ENCODE assay signal across 10 cellular contexts in the genomic region with DNA sequence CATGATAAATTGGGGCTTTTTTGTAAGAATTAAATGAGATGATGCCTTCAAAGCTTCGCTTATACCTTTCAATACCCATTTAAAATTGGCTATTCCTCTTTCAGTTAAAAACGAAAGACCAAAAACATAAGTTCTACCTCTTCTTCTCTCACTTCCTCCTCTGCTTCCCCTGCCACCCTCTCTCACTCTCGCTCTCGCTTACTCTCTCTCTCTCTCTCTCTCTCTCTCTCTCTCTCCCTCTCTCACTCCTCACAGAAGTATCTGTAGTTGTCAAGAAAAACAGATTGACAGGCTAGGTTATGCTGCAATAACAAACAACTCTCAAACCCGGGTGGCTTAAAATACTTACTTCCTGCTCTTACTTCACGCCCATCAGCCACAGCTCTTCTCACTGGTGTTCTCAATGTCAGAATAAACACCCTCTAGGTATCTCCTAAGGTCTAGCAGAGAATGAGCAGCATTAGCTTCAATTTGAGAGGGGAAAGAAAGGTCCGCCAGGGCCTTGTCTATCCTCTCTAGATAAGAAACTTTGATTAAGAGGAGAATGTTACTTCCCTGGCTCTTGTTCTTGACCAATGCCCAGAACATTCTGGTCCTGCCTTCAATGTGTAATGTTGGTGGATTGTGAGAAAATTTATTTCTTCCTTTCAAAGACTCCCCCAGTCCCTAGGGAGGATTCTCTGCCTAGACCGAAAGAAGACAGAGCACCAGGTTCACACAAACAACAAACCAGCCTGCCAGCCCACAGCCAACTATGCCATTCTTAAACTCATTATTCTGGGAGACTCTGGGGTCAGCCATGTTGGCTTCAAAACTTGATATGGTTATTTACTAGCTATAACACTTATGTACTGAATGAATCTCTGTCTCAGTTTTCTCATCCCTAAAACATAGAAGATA.
DNase-seq lines count a peak whose midpoint lies in the region; ATAC-seq and TF ChIP-seq lines count a peak whose summit lies in the region.
"Had no signal": no experiment of that assay in that cellular context is flagged by ENCODE, and none has a peak within 500 bp of the region (broad histone marks: within the 10 kb centered on the region; RNA-seq: fewer than 3 reads in every experiment).

No MANE protein-coding gene starts in this region.

- no peaks in the 10 kb centered on the region for H3K36me3 ChIP-seq in uterus
- H3K36me3 ChIP-seq in lower lobe of right lung, result no peaks in the 10 kb centered on the region

- no peaks in the 10 kb centered on the region for H3K27me3 Mint-ChIP-seq in activated T-cell treated with anti-CD3 and anti-CD28 coated beads, Interleukin-2, amount 50 U/mL, for 24 hours

- H3K27me3 ChIP-seq in uterus (no peaks in the 10 kb centered on the region), lower lobe of right lung (ENCODE audit: low read depth) (no peaks in the 10 kb centered on the region)

- H3K27ac ChIP-seq in uterus, result peak overlapping the region in 1 of 2 donors; percentile 47
- H3K27ac ChIP-seq in lower lobe of right lung, result no peak overlapping the region

- ATAC-seq in GM19351 (IDR thresholded peaks at IDR 0.05; ENCODE audit: unreplicated experiment) (peak; percentile 85), HG02763 (IDR thresholded peaks at IDR 0.05; ENCODE audit: unreplicated experiment) (peak; percentile 88), HG03457 (IDR thresholded peaks at IDR 0.05; ENCODE audit: unreplicated experiment) (peak; percentile 82), lower lobe of right lung (no peak)

- DNase-seq in uterus, result peak; percentile 22 to 32
- DNase-seq in HPDE6-E6E7 (ENCODE audit: extremely low spot score), result no peak
- no peak for DNase-seq in lower lobe of right lung
- DNase-seq in activated T-cell treated with anti-CD3 and anti-CD28 coated beads, Interleukin-2, amount 50 U/mL, for 24 hours, result no peak
- DNase-seq: DMS53, Karpas-422, T-helper 2 cell had no signal

- no peaks in the 10 kb centered on the region for H3K36me3 Mint-ChIP-seq in activated T-cell treated with anti-CD3 and anti-CD28 coated beads, Interleukin-2, amount 50 U/mL, for 24 hours (ENCODE audit: low read depth)

- no peak overlapping the region for H3K27ac Mint-ChIP-seq in activated T-cell treated with anti-CD3 and anti-CD28 coated beads, Interleukin-2, amount 50 U/mL, for 24 hours

- peaks cover 22% of the 10 kb centered on the region for H3K9me3 Mint-ChIP-seq in activated T-cell treated with anti-CD3 and anti-CD28 coated beads, Interleukin-2, amount 50 U/mL, for 24 hours

- TF ChIP-seq POLR2A in uterus (IDR thresholded peaks at IDR 0.05), result no peak

- H3K4me3 Mint-ChIP-seq in activated T-cell treated with anti-CD3 and anti-CD28 coated beads, Interleukin-2, amount 50 U/mL, for 24 hours, result no peak overlapping the region

- no peaks in the 10 kb centered on the region for H3K4me1 Mint-ChIP-seq in activated T-cell treated with anti-CD3 and anti-CD28 coated beads, Interleukin-2, amount 50 U/mL, for 24 hours (ENCODE audit: low read depth)

- TF ChIP-seq CTCF in uterus (IDR thresholded peaks at IDR 0.05), result no peak
- no peak for TF ChIP-seq CTCF in lower lobe of right lung (IDR thresholded peaks at IDR 0.05)

- no peak overlapping the region for H3K4me3 ChIP-seq in uterus
- H3K4me3 ChIP-seq in lower lobe of right lung, result no peak overlapping the region

- no peaks in the 10 kb centered on the region for H3K9me3 ChIP-seq in uterus
- H3K9me3 ChIP-seq in lower lobe of right lung, result no peaks in the 10 kb centered on the region

- intact Hi-C loops in uterus (cut with DNase I; ENCODE audit: low total_unique reads) (no loop called here), lower lobe of right lung (cut with DNase I) (no loop called here)

- no peaks in the 10 kb centered on the region for H3K4me1 ChIP-seq in uterus
- no peaks in the 10 kb centered on the region for H3K4me1 ChIP-seq in lower lobe of right lung

Comparison
In these comparisons a context has a peak if more than half of its experiments do, and no peak if none do; other contexts are left out.
1. ATAC-seq: peak in GM19351 (single experiment), HG02763 (single experiment) and HG03457 (single experiment); none in lower lobe of right lung (0 of 2).
2. DNase-seq: peak in uterus (2 of 2); none in HPDE6-E6E7 (single experiment), lower lobe of right lung (single experiment) and activated T-cell treated with anti-CD3 and anti-CD28 coated beads, Interleukin-2, amount 50 U/mL, for 24 hours (single experiment).